In genomic region chr22:27420817-27421361, GRCh38 we compare ENCODE assay signal across 11 cellular contexts.
DNase-seq lines count a peak whose midpoint lies in the region; ATAC-seq and TF ChIP-seq lines count a peak whose summit lies in the region.
"Had no signal": no experiment of that assay in that cellular context is flagged by ENCODE, and none has a peak within 500 bp of the region (broad histone marks: within the 10 kb centered on the region; RNA-seq: fewer than 3 reads in every experiment).

No MANE protein-coding gene starts in this region.

- no peaks in the 10 kb centered on the region for H3K27me3 ChIP-seq in adrenal gland

- WGBS in adrenal gland, 4 donors: 30 to 50% (median 32%) methylated on average over 23 to 27 of the region's 27 CpGs

- CTCF ChIA-PET in HEK293T (lab: Yijun Ruan, JAX): no interaction called here

- no peak overlapping the region for H3K4me3 ChIP-seq in adrenal gland
- H3K4me3 ChIP-seq: PC-9 had no signal

- ATAC-seq in Right ventricle myocardium superior (ENCODE audit: poor library complexity): peak; percentile 92
- no peak for ATAC-seq in GM18861 (IDR thresholded peaks at IDR 0.05; ENCODE audit: unreplicated experiment)
- no peak for ATAC-seq in HG03571 (IDR thresholded peaks at IDR 0.05; ENCODE audit: unreplicated experiment)
- ATAC-seq: natural killer cell had no signal

- H3K27ac ChIP-seq in adrenal gland: no peak overlapping the region
- H3K27ac ChIP-seq: PC-9 had no signal

- no peak for TF ChIP-seq POLR2A in adrenal gland (IDR thresholded peaks at IDR 0.05)

- no peaks in the 10 kb centered on the region for H3K4me1 ChIP-seq in adrenal gland (replicated peaks in 1 of 2)

- POLR2A ChIA-PET in HEK293T (lab: Yijun Ruan, JAX): no interaction called here

- no peak for TF ChIP-seq CTCF in adrenal gland (IDR thresholded peaks at IDR 0.05)

- DNase-seq in Daoy (ENCODE audit: low read depth): peak; percentile 97
- DNase-seq in adrenal gland: peak in 6 of 7 donors; percentile 32 to 77 (median 46)
- peak; percentile 88 for DNase-seq in Right ventricle myocardium superior
- peak; percentile 34 for DNase-seq in putamen (ENCODE audit: low spot score)
- DNase-seq in mesenteric fat pad (ENCODE audit: low spot score): no peak
- no peak for DNase-seq in HEK293T (ENCODE audit: extremely low spot score)
- DNase-seq: activated naive CD4-positive, alpha-beta T cell treated with anti-CD3 and anti-CD28 coated beads, Interleukin-2, amount 50 U/mL, for 16 hours; natural killer cell had no signal

- intact Hi-C loops in adrenal gland (cut with DNase I) (no loop called here), Right ventricle myocardium superior (cut with DNase I) (no loop called here)

- H3K36me3 ChIP-seq in adrenal gland (replicated peaks in 1 of 2): no peaks in the 10 kb centered on the region

- no peaks in the 10 kb centered on the region for H3K9me3 ChIP-seq in adrenal gland (replicated peaks in 1 of 3)

TF ChIP-seq in HEK293T, 16 proteins besides CTCF, POLR2A, EP300 and RAD21:
- TF ChIP-seq ARNT (IDR thresholded peaks at IDR 0.05) (no peak), HDGF (IDR thresholded peaks at IDR 0.05; ENCODE audit: borderline replicate concordance) (no peak), FOXA1 (IDR thresholded peaks at IDR 0.05) (no peak), BHLHE40 (IDR thresholded peaks at IDR 0.05; ENCODE audit: borderline replicate concordance) (no peak), LEF1 (IDR thresholded peaks at IDR 0.05; ENCODE audit: borderline replicate concordance) (no peak), CTBP1 (IDR thresholded peaks at IDR 0.05; ENCODE audit: borderline replicate concordance) (no peak), L3MBTL2 (conservative IDR thresholded peaks at IDR 0.05) (no peak), PKNOX1 (IDR thresholded peaks at IDR 0.05) (no peak), SP1 (IDR thresholded peaks at IDR 0.05) (no peak), TARDBP (IDR thresholded peaks at IDR 0.05) (no peak), FOXM1 (IDR thresholded peaks at IDR 0.05; ENCODE audit: borderline replicate concordance) (no peak), ZNF384 (IDR thresholded peaks at IDR 0.05) (no peak), NFRKB (IDR thresholded peaks at IDR 0.05) (no peak)

Comparison
In these comparisons a context has a peak if more than half of its experiments do, and no peak if none do; other contexts are left out.
1. DNase-seq: peak in Daoy (single experiment), adrenal gland (6 of 7), Right ventricle myocardium superior (single experiment) and putamen (single experiment); none in mesenteric fat pad (single experiment) and HEK293T (single experiment).